Comparison of ENCODE assay signal across 1 cellular context in the genomic region with DNA sequence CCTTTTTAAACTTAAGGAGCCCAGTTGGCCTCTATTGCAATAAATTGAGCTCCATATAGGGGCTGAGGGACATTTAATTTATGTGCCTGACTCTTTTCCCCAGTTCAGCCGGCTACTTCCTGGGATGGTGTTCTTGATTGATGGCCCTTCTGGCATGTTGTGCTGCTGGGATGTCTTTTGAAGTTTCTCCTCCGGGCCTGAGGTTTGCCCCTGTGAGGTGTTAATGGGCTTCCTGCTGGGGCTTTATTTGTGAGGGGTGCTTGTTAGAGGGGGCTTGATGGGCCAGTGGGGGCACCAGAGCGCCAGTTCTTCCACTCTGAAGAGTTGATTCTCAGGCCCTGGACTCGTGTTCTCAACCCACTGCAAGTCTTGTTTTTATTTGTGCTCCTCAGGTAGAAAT.
TF ChIP-seq lines count a peak whose summit lies in the region.

No MANE protein-coding gene starts in this region.

TF ChIP-seq in K562, 482 proteins besides CTCF, POLR2A, EP300 and RAD21:
- TF ChIP-seq ETV1 (tag; conservative IDR thresholded peaks at IDR 0.05; ENCODE audit: low read depth) (peak; percentile 63; the same call in 1 of the 2 replicates), ZBTB7A (IDR thresholded peaks at IDR 0.05; ENCODE audit: borderline replicate concordance, control insufficient read depth, low read depth, low read length) (0 out of 2 replicates have a peak, but pooled peaks have one; percentile 22), NCOA1 (IDR thresholded peaks at IDR 0.05; ENCODE audit: low read depth) (no peak), MEIS2 (IDR thresholded peaks at IDR 0.05; ENCODE audit: partially characterized antibody) (peak; percentile 95), EHMT2 (IDR thresholded peaks at IDR 0.05) (no peak), ZNF699 (CRISPR knock-in tag; IDR thresholded peaks at IDR 0.05; ENCODE audit: insufficient replicate concordance) (no peak)
- TF ChIP-seq, protein P1, sequence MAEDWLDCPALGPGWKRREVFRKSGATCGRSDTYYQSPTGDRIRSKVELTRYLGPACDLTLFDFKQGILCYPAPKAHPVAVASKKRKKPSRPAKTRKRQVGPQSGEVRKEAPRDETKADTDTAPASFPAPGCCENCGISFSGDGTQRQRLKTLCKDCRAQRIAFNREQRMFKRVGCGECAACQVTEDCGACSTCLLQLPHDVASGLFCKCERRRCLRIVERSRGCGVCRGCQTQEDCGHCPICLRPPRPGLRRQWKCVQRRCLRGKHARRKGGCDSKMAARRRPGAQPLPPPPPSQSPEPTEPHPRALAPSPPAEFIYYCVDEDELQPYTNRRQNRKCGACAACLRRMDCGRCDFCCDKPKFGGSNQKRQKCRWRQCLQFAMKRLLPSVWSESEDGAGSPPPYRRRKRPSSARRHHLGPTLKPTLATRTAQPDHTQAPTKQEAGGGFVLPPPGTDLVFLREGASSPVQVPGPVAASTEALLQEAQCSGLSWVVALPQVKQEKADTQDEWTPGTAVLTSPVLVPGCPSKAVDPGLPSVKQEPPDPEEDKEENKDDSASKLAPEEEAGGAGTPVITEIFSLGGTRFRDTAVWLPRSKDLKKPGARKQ (CRISPR knock-in tag; IDR thresholded peaks at IDR 0.05): no peak
- TF ChIP-seq, protein P2, sequence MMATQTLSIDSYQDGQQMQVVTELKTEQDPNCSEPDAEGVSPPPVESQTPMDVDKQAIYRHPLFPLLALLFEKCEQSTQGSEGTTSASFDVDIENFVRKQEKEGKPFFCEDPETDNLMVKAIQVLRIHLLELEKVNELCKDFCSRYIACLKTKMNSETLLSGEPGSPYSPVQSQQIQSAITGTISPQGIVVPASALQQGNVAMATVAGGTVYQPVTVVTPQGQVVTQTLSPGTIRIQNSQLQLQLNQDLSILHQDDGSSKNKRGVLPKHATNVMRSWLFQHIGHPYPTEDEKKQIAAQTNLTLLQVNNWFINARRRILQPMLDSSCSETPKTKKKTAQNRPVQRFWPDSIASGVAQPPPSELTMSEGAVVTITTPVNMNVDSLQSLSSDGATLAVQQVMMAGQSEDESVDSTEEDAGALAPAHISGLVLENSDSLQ (IDR thresholded peaks at IDR 0.05): peak; percentile 88
- TF ChIP-seq, protein P3, sequence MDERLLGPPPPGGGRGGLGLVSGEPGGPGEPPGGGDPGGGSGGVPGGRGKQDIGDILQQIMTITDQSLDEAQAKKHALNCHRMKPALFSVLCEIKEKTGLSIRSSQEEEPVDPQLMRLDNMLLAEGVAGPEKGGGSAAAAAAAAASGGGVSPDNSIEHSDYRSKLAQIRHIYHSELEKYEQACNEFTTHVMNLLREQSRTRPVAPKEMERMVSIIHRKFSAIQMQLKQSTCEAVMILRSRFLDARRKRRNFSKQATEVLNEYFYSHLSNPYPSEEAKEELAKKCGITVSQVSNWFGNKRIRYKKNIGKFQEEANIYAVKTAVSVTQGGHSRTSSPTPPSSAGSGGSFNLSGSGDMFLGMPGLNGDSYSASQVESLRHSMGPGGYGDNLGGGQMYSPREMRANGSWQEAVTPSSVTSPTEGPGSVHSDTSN (CRISPR knock-in tag; IDR thresholded peaks at IDR 0.05; ENCODE audit: low read depth): peak; percentile 40; the same call in 1 of the 2 replicates
- TF ChIP-seq, protein P3 (tag; conservative IDR thresholded peaks at IDR 0.05; ENCODE audit: low read depth): peak; percentile 93
- TF ChIP-seq, protein P4, sequence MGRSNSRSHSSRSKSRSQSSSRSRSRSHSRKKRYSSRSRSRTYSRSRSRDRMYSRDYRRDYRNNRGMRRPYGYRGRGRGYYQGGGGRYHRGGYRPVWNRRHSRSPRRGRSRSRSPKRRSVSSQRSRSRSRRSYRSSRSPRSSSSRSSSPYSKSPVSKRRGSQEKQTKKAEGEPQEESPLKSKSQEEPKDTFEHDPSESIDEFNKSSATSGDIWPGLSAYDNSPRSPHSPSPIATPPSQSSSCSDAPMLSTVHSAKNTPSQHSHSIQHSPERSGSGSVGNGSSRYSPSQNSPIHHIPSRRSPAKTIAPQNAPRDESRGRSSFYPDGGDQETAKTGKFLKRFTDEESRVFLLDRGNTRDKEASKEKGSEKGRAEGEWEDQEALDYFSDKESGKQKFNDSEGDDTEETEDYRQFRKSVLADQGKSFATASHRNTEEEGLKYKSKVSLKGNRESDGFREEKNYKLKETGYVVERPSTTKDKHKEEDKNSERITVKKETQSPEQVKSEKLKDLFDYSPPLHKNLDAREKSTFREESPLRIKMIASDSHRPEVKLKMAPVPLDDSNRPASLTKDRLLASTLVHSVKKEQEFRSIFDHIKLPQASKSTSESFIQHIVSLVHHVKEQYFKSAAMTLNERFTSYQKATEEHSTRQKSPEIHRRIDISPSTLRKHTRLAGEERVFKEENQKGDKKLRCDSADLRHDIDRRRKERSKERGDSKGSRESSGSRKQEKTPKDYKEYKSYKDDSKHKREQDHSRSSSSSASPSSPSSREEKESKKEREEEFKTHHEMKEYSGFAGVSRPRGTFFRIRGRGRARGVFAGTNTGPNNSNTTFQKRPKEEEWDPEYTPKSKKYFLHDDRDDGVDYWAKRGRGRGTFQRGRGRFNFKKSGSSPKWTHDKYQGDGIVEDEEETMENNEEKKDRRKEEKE (IDR thresholded peaks at IDR 0.05; ENCODE audit: borderline replicate concordance in 1 of 2, control insufficient read depth in 1 of 2, low read depth in 2 of 2, low read length in 1 of 2): no peak
